ENCODE assay signal across 1 cellular context in the genomic region with DNA sequence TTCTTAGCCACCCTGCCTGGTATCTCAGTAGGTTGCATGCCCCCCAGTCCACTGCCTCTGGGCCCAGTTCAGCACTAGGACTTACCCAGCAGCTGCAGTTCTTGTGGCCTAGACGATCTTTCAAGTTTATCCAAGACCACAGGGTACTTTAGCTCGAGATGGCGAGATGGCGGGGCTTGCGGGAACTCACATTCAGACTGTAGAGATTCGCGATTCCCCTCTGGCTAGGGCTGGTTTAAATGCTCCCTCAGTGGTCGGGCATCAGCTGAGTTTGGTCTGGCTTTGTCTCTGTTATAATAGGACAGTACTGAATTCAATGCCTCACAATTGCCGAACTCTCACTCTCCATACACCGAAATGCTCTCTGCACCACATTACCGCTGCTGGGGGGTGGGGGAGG.
TF ChIP-seq lines count a peak whose summit lies in the region.

No MANE protein-coding gene starts in this region.

TF ChIP-seq in GM23338, 12 proteins besides CTCF, POLR2A, EP300 and RAD21 (continued from another document):
- TF ChIP-seq STAT1 (IDR thresholded peaks at IDR 0.05; ENCODE audit: unreplicated experiment) (no peak), CREB1 (CRISPR knock-in tag; IDR thresholded peaks at IDR 0.05; ENCODE audit: low read depth) (no peak), ZNF331 (CRISPR knock-in tag; IDR thresholded peaks at IDR 0.05; ENCODE audit: low read depth) (no peak), EZH2 (IDR thresholded peaks at IDR 0.05; ENCODE audit: low read depth, unreplicated experiment) (no peak)
- TF ChIP-seq, protein P1, sequence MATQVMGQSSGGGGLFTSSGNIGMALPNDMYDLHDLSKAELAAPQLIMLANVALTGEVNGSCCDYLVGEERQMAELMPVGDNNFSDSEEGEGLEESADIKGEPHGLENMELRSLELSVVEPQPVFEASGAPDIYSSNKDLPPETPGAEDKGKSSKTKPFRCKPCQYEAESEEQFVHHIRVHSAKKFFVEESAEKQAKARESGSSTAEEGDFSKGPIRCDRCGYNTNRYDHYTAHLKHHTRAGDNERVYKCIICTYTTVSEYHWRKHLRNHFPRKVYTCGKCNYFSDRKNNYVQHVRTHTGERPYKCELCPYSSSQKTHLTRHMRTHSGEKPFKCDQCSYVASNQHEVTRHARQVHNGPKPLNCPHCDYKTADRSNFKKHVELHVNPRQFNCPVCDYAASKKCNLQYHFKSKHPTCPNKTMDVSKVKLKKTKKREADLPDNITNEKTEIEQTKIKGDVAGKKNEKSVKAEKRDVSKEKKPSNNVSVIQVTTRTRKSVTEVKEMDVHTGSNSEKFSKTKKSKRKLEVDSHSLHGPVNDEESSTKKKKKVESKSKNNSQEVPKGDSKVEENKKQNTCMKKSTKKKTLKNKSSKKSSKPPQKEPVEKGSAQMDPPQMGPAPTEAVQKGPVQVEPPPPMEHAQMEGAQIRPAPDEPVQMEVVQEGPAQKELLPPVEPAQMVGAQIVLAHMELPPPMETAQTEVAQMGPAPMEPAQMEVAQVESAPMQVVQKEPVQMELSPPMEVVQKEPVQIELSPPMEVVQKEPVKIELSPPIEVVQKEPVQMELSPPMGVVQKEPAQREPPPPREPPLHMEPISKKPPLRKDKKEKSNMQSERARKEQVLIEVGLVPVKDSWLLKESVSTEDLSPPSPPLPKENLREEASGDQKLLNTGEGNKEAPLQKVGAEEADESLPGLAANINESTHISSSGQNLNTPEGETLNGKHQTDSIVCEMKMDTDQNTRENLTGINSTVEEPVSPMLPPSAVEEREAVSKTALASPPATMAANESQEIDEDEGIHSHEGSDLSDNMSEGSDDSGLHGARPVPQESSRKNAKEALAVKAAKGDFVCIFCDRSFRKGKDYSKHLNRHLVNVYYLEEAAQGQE (IDR thresholded peaks at IDR 0.05; ENCODE audit: unreplicated experiment), result no peak
- TF ChIP-seq, protein P2, sequence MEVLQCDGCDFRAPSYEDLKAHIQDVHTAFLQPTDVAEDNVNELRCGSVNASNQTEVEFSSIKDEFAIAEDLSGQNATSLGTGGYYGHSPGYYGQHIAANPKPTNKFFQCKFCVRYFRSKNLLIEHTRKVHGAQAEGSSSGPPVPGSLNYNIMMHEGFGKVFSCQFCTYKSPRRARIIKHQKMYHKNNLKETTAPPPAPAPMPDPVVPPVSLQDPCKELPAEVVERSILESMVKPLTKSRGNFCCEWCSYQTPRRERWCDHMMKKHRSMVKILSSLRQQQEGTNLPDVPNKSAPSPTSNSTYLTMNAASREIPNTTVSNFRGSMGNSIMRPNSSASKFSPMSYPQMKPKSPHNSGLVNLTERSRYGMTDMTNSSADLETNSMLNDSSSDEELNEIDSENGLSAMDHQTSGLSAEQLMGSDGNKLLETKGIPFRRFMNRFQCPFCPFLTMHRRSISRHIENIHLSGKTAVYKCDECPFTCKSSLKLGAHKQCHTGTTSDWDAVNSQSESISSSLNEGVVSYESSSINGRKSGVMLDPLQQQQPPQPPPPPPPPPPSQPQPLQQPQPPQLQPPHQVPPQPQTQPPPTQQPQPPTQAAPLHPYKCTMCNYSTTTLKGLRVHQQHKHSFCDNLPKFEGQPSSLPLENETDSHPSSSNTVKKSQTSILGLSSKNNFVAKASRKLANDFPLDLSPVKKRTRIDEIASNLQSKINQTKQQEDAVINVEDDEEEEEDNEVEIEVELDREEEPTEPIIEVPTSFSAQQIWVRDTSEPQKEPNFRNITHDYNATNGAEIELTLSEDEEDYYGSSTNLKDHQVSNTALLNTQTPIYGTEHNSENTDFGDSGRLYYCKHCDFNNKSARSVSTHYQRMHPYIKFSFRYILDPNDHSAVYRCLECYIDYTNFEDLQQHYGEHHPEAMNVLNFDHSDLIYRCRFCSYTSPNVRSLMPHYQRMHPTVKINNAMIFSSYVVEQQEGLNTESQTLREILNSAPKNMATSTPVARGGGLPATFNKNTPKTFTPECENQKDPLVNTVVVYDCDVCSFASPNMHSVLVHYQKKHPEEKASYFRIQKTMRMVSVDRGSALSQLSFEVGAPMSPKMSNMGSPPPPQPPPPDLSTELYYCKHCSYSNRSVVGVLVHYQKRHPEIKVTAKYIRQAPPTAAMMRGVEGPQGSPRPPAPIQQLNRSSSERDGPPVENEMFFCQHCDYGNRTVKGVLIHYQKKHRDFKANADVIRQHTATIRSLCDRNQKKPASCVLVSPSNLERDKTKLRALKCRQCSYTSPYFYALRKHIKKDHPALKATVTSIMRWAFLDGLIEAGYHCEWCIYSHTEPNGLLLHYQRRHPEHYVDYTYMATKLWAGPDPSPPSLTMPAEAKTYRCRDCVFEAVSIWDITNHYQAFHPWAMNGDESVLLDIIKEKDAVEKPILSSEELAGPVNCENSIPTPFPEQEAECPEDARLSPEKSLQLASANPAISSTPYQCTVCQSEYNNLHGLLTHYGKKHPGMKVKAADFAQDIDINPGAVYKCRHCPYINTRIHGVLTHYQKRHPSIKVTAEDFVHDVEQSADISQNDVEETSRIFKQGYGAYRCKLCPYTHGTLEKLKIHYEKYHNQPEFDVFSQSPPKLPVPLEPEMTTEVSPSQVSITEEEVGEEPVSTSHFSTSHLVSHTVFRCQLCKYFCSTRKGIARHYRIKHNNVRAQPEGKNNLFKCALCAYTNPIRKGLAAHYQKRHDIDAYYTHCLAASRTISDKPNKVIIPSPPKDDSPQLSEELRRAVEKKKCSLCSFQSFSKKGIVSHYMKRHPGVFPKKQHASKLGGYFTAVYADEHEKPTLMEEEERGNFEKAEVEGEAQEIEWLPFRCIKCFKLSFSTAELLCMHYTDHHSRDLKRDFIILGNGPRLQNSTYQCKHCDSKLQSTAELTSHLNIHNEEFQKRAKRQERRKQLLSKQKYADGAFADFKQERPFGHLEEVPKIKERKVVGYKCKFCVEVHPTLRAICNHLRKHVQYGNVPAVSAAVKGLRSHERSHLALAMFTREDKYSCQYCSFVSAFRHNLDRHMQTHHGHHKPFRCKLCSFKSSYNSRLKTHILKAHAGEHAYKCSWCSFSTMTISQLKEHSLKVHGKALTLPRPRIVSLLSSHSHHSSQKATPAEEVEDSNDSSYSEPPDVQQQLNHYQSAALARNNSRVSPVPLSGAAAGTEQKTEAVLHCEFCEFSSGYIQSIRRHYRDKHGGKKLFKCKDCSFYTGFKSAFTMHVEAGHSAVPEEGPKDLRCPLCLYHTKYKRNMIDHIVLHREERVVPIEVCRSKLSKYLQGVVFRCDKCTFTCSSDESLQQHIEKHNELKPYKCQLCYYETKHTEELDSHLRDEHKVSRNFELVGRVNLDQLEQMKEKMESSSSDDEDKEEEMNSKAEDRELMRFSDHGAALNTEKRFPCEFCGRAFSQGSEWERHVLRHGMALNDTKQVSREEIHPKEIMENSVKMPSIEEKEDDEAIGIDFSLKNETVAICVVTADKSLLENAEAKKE (CRISPR knock-in tag; IDR thresholded peaks at IDR 0.05), result no peak
